ENCODE assay signal across 8 cellular contexts in the genomic region with DNA sequence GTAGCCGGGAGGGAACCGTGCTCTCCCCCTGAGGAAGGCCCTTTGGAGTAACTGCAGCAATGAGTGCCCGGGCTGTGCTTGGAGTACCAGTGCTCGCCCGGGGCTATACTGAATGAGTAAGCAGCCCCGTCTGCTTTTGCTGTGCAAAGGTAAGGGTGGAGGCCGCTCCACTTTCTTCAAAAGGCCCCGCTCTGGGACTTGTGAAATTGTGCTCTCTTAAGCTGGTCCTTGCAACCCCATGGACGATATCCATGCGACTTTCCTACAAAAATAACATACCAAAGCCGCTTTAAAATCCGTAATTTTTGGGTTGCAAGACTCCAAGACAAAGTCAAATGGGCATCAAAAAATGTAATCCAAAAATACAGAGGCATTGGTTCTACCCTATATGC. TPM values are rescaled to one million over a fixed set of nuclear protein-coding genes. Genes with fewer than 3 reads are reported as not detected.
DNase-seq lines count a peak whose midpoint lies in the region; ATAC-seq lines count a peak whose summit lies in the region.

No MANE protein-coding gene starts in this region.

- H3K4me3 ChIP-seq in GM08714 (ENCODE audit: low read length) (peak overlapping the region; percentile 90; the same call in 1 of the 2 replicates), skeletal muscle satellite cell (ENCODE audit: low read length) (peak overlapping the region; percentile 79)

- H3K9me3 ChIP-seq in skeletal muscle satellite cell (replicated peaks; ENCODE audit: low read length), result no peaks in the 10 kb centered on the region

- peak overlapping the region; percentile 87 for H3K9ac ChIP-seq in skeletal muscle satellite cell (ENCODE audit: low read depth, low read length)

- peak overlapping the region; percentile 69 for H3K27ac Mint-ChIP-seq in activated T-cell treated with anti-CD3 and anti-CD28 coated beads, Interleukin-2, amount 50 U/mL, for 72 hours

- H3K36me3 Mint-ChIP-seq in activated T-cell treated with anti-CD3 and anti-CD28 coated beads, Interleukin-2, amount 50 U/mL, for 72 hours (ENCODE audit: insufficient read depth in 2 of 2), result peaks cover 24 to 32% of the 10 kb centered on the region in 2 donors

- no peaks in the 10 kb centered on the region for H3K27me3 ChIP-seq in skeletal muscle satellite cell (ENCODE audit: control insufficient read depth, insufficient read depth, low read length)

- H3K4me1 Mint-ChIP-seq in activated T-cell treated with anti-CD3 and anti-CD28 coated beads, Interleukin-2, amount 50 U/mL, for 72 hours (ENCODE audit: low read depth), result peaks cover 71% of the 10 kb centered on the region

- no peaks in the 10 kb centered on the region for H3K27me3 Mint-ChIP-seq in activated T-cell treated with anti-CD3 and anti-CD28 coated beads, Interleukin-2, amount 50 U/mL, for 72 hours (ENCODE audit: low read depth)

- no peaks in the 10 kb centered on the region for H3K9me3 Mint-ChIP-seq in activated T-cell treated with anti-CD3 and anti-CD28 coated beads, Interleukin-2, amount 50 U/mL, for 72 hours

- H3K4me1 ChIP-seq in skeletal muscle satellite cell (ENCODE audit: control insufficient read depth, insufficient read depth, low read length), result peaks cover 20% of the 10 kb centered on the region

- ATAC-seq in HG03045 (IDR thresholded peaks at IDR 0.05; ENCODE audit: unreplicated experiment), result peak; percentile 41
- peak; percentile 75 to 80 for ATAC-seq in activated T-cell treated with anti-CD3 and anti-CD28 coated beads, Interleukin-2, amount 50 U/mL, for 72 hours (replicated peaks in 1 of 2)
- ATAC-seq in left ventricle myocardium superior, result peak; percentile 7
- ATAC-seq in GM21423 (IDR thresholded peaks at IDR 0.05; ENCODE audit: unreplicated experiment), result no peak

- intact Hi-C loops in left ventricle myocardium superior (cut with micrococcal nuclease), result no loop called here

- DNase-seq in activated T-cell treated with anti-CD3 and anti-CD28 coated beads, Interleukin-2, amount 50 U/mL, for 72 hours, result peak; percentile 70 to 71
- DNase-seq in left ventricle myocardium superior, result no peak
- DNase-seq in NCI-H510A (lab: John Stamatoyannopoulos, UW), result no peak
- DNase-seq in hepatic stellate cell (ENCODE audit: low spot score), result no peak

- peak overlapping the region; percentile 98 for H3K4me2 ChIP-seq in skeletal muscle satellite cell (ENCODE audit: low read length)

- H3K4me3 Mint-ChIP-seq in activated T-cell treated with anti-CD3 and anti-CD28 coated beads, Interleukin-2, amount 50 U/mL, for 72 hours, result peak overlapping the region; percentile 96 to 99

- no peaks in the 10 kb centered on the region for H3K36me3 ChIP-seq in skeletal muscle satellite cell (ENCODE audit: insufficient read depth, low read length)

RNA-seq across cellular contexts. Expression of a gene that starts 0.6 kb away (rescaled TPM):
- 100 to 1,000 TPM; 117 to 137 TPM for total RNA-seq in activated T-cell treated with anti-CD3 and anti-CD28 coated beads, Interleukin-2, amount 50 U/mL, for 72 hours
- total RNA-seq in left ventricle myocardium superior, result 16.3 TPM
- total RNA-seq in skeletal muscle satellite cell (2012; rRNA removed), result 20.5 and 25.1 TPM in 2 replicates

Comparison
In these comparisons a context has a peak if more than half of its experiments do, and no peak if none do; other contexts are left out.
1. DNase-seq: peak in activated T-cell treated with anti-CD3 and anti-CD28 coated beads, Interleukin-2, amount 50 U/mL, for 72 hours (2 of 2); none in left ventricle myocardium superior (single experiment), NCI-H510A (single experiment) and hepatic stellate cell (single experiment).